In the genomic region with DNA sequence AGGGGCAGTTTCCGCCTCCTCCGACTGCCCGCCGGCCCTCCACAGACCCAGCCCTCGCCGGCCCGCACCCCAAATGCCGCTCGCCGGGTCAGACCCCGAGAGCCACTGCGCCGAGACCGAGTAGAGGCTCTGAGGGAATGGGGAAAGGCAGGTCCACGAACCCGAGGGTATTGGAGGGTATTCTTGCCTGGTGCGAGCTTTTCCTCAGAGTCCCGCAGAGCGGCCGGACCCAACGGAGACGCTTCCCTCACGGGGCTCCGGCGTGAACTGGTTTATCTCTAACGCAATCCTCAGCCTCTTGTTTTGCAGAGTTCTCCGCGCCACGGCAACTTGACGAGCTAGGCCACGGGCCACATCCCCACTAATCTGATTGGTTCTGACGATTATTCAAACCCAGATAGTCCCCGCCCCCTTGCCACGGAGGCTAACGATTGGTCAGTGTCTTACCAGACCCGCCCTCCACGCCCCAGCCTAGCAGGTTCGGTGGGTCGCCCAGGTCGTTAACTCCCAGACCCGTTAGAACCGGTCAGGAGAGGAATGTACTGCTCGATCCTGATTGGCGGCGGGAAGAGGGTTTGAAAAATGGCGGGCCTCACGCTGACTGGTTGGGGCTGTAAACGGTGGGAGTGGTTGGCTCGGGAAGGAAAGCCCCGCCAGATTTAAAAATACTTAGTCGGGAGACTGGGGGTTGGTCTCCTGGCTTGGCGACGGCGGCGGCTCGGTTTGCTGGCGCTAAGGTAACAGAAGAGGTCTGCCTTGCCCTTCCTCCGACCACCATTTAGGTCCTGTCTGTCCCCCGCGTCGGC, we compare ENCODE assay signal across 8 cellular contexts. TPM values are rescaled to one million over a fixed set of nuclear protein-coding genes. Genes with fewer than 3 reads are reported as not detected.
DNase-seq lines count a peak whose midpoint lies in the region; ATAC-seq and TF ChIP-seq lines count a peak whose summit lies in the region.

A gene (minus strand): TSS at position 274 of the 806 bp plus-strand sequence. CDS start 709 bp downstream, outside the sequence.

- peak within 1 kb of the TSS; percentile 99 for H3K27ac Mint-ChIP-seq in activated T-helper 17 cell treated with anti-CD3 and anti-CD28 coated beads, Interleukin-2, amount 50 U/mL, for 72 hours
- H3K27ac Mint-ChIP-seq in naive B cell: peak within 1 kb of the TSS; percentile 94 to 99 (median 98)
- H3K27ac Mint-ChIP-seq in stimulated activated memory B cell treated with anti-CD40 and anti-IgM and Interleukin-4, amounts not matched to agents 10 μg/mL and 1 μg/mL and 100 μg/mL, for 72 hours: peak within 1 kb of the TSS; percentile 98

- peaks cover 6% of the 10 kb centered on the region for H3K4me1 Mint-ChIP-seq in activated T-helper 17 cell treated with anti-CD3 and anti-CD28 coated beads, Interleukin-2, amount 50 U/mL, for 72 hours
- peaks cover 16 to 26% (median 24%) of the 10 kb centered on the region in 3 donors for H3K4me1 Mint-ChIP-seq in naive B cell
- H3K4me1 Mint-ChIP-seq in stimulated activated memory B cell treated with anti-CD40 and anti-IgM and Interleukin-4, amounts not matched to agents 10 μg/mL and 1 μg/mL and 100 μg/mL, for 72 hours: peaks cover 23% of the 10 kb centered on the region

- DNase-seq in Daoy (ENCODE audit: low read depth) (peak; percentile 97), GOT3 (lab: John Stamatoyannopoulos, UW) (peak; percentile 90), LNCaP clone FGC (ENCODE audit: low read depth) (peak; percentile 100), RWPE1 (ENCODE audit: low spot score) (peak; percentile 99), fibroblast of gingiva (ENCODE audit: low read depth) (peak; percentile 100), naive B cell (peak; percentile 100)

- H3K4me3 Mint-ChIP-seq in activated T-helper 17 cell treated with anti-CD3 and anti-CD28 coated beads, Interleukin-2, amount 50 U/mL, for 72 hours: peak within 1 kb of the TSS; percentile 99
- peak within 1 kb of the TSS; percentile 91 to 100 (median 98) for H3K4me3 Mint-ChIP-seq in naive B cell
- H3K4me3 Mint-ChIP-seq in stimulated activated memory B cell treated with anti-CD40 and anti-IgM and Interleukin-4, amounts not matched to agents 10 μg/mL and 1 μg/mL and 100 μg/mL, for 72 hours: peak within 1 kb of the TSS; percentile 95

- H3K27me3 Mint-ChIP-seq in activated T-helper 17 cell treated with anti-CD3 and anti-CD28 coated beads, Interleukin-2, amount 50 U/mL, for 72 hours: no peaks in the 10 kb centered on the region
- peaks cover 0 to 6% (median 0%) of the 10 kb centered on the region in 3 donors for H3K27me3 Mint-ChIP-seq in naive B cell
- H3K27me3 Mint-ChIP-seq in stimulated activated memory B cell treated with anti-CD40 and anti-IgM and Interleukin-4, amounts not matched to agents 10 μg/mL and 1 μg/mL and 100 μg/mL, for 72 hours: no peaks in the 10 kb centered on the region

- CTCF ChIA-PET in RWPE1 (lab: Yijun Ruan, JAX): interaction anchor here (2.0 kb wide), 1 partner anchor 11 kb away, joined by 8 read pairs; no protein-coding TSS in a partner anchor

- ATAC-seq in activated T-helper 17 cell treated with anti-CD3 and anti-CD28 coated beads, Interleukin-2, amount 50 U/mL, for 72 hours (replicated peaks): peak; percentile 93
- ATAC-seq in naive B cell (ENCODE audit: low read depth in 2 of 2): peak; percentile 91 to 94
- ATAC-seq in stimulated activated memory B cell treated with anti-CD40 and anti-IgM and Interleukin-4, amounts not matched to agents 10 μg/mL and 1 μg/mL and 100 μg/mL, for 72 hours: peak; percentile 100

- H3K36me3 Mint-ChIP-seq in activated T-helper 17 cell treated with anti-CD3 and anti-CD28 coated beads, Interleukin-2, amount 50 U/mL, for 72 hours (ENCODE audit: low read depth): peaks cover 56% of the 10 kb centered on the region
- peaks cover 6 to 15% of the 10 kb centered on the region in 2 donors for H3K36me3 Mint-ChIP-seq in naive B cell
- H3K36me3 Mint-ChIP-seq in stimulated activated memory B cell treated with anti-CD40 and anti-IgM and Interleukin-4, amounts not matched to agents 10 μg/mL and 1 μg/mL and 100 μg/mL, for 72 hours: peaks cover 7% of the 10 kb centered on the region

- no peak for TF ChIP-seq CTCF in LNCaP clone FGC (IDR thresholded peaks at IDR 0.05; ENCODE audit: control insufficient read depth, extremely low read depth, insufficient read depth)
- TF ChIP-seq CTCF in RWPE1 (conservative IDR thresholded peaks at IDR 0.05; ENCODE audit: low read depth): no peak

- no peaks in the 10 kb centered on the region for H3K9me3 Mint-ChIP-seq in activated T-helper 17 cell treated with anti-CD3 and anti-CD28 coated beads, Interleukin-2, amount 50 U/mL, for 72 hours
- no peaks in the 10 kb centered on the region for H3K9me3 Mint-ChIP-seq in naive B cell
- H3K9me3 Mint-ChIP-seq in stimulated activated memory B cell treated with anti-CD40 and anti-IgM and Interleukin-4, amounts not matched to agents 10 μg/mL and 1 μg/mL and 100 μg/mL, for 72 hours: no peaks in the 10 kb centered on the region

- POLR2A ChIA-PET in RWPE1 (lab: Yijun Ruan, JAX; ENCODE audit: low non-redundant PET): interaction anchor here (1.3 to 2.1 kb wide), 3 partner anchors 35 to 37 kb away, joined by 6 to 7 read pairs (median 6); a partner anchor contains a TSS

- H3K4me3 ChIP-seq in LNCaP clone FGC (ENCODE audit: low read depth, low read length): peak within 1 kb of the TSS; percentile 99

- H3K27ac ChIP-seq in RWPE1: peak within 1 kb of the TSS; percentile 99

RNA-seq across cellular contexts. Expression of the gene that starts here (rescaled TPM):
- 170 and 222 TPM in 2 replicates for total RNA-seq in Daoy (2014; rRNA removed; shearing (Covaris generic))
- 100 to 1,000 TPM; 431 to 468 TPM for total RNA-seq in activated T-helper 17 cell treated with anti-CD3 and anti-CD28 coated beads, Interleukin-2, amount 50 U/mL, for 72 hours
- 100 to 1,000 TPM; 105 to 195 (median 130) TPM for polyA plus RNA-seq in naive B cell (ENCODE audit: low read depth in 6 of 6)

Comparison
In these comparisons a context has a peak if more than half of its experiments do, and no peak if none do; other contexts are left out.
1. Peak in every context shown above with its lines: DNase-seq, ATAC-seq, H3K4me3 ChIP-seq and H3K27ac ChIP-seq.